Comparison of ENCODE assay signal across 10 cellular contexts in the genomic region with DNA sequence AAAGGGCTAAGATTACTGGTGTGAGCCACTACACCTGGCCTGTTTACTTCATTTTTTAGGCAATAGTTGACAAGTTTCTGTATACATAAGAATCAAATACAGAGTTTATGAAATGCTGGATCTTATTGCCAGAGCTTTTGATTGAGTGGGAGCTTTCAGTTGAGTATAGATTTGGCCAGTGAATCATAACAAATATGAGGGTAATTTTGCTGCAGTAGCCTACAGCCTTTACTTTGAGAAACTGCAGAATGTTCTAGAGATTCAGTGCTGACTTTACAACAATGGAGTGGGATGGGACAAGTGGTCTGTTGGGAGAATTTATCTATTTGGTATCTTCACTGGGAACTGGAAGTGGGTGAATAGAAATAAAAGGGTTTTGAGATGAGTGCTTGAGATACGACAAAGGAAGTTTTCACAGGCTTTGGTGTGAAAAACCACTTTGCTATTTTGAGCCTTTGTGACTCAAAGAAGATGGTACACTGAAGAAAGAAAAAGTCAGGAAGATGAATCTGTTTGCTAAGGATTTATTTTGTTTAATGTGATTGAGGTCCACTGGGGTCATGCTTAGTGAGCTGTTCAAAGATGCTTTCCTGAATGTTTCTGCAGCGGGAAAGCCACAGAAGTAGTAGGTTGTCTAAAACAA.
DNase-seq lines count a peak whose midpoint lies in the region; ATAC-seq and TF ChIP-seq lines count a peak whose summit lies in the region.
"Had no signal": no experiment of that assay in that cellular context is flagged by ENCODE, and none has a peak within 500 bp of the region (broad histone marks: within the 10 kb centered on the region; RNA-seq: fewer than 3 reads in every experiment).

No MANE protein-coding gene starts in this region.

- peaks cover 17 to 19% of the 10 kb centered on the region in 2 donors for H3K4me1 Mint-ChIP-seq in natural killer cell

- TF ChIP-seq CTCF in natural killer cell (IDR thresholded peaks at IDR 0.05) (no peak), hepatocyte (IDR thresholded peaks at IDR 0.05; ENCODE audit: poor library complexity) (no peak)

- ATAC-seq in GM21390 (IDR thresholded peaks at IDR 0.05; ENCODE audit: unreplicated experiment) (peak; percentile 52), natural killer cell (peak in 1 of 3 donors; percentile 65), GM19452 (IDR thresholded peaks at IDR 0.05; ENCODE audit: unreplicated experiment) (no peak)
- ATAC-seq: activated T-cell treated with anti-CD3 and anti-CD28 coated beads, Interleukin-2, amount 50 U/mL, for 4 hours had no signal

- DNase-seq in EL (peak; percentile 28), RPMI7951 (ENCODE audit: low read depth) (peak; percentile 11), natural killer cell (no peak), SIG-M5 treated with dmso at 0.1 percent for 504 hours (lab: John Stamatoyannopoulos, UW; ENCODE audit: unreplicated experiment) (no peak), hepatocyte (ENCODE audit: low spot score) (no peak)
- DNase-seq in activated CD4-positive, alpha-beta T cell treated with anti-CD3 and anti-CD28 coated beads, Interleukin-2, amount 50 U/mL, for 48 hours = no peak
- DNase-seq: activated T-cell treated with anti-CD3 and anti-CD28 coated beads, Interleukin-2, amount 50 U/mL, for 4 hours had no signal

- no peak overlapping the region for H2AFZ ChIP-seq in hepatocyte

- H3K27me3 Mint-ChIP-seq in natural killer cell (ENCODE audit: low read depth in 2 of 2) = peaks cover 0 to 2% of the 10 kb centered on the region in 2 donors

- no peaks in the 10 kb centered on the region for H3K9me3 Mint-ChIP-seq in natural killer cell

- no peaks in the 10 kb centered on the region for H3K4me1 ChIP-seq in hepatocyte (ENCODE audit: insufficient read depth)
- H3K4me1 ChIP-seq: suprapubic skin had no signal

- H3K36me3 ChIP-seq in hepatocyte (replicated peaks; ENCODE audit: insufficient read depth, low read depth) = no peaks in the 10 kb centered on the region
- H3K36me3 ChIP-seq: suprapubic skin had no signal

- no peak overlapping the region for H3K27ac ChIP-seq in hepatocyte
- H3K27ac ChIP-seq: suprapubic skin had no signal

- peaks cover 9% of the 10 kb centered on the region for H3K36me3 Mint-ChIP-seq in natural killer cell

- intact Hi-C loops in natural killer cell (cut with micrococcal nuclease) = no loop called here

- peaks cover 4% of the 10 kb centered on the region for H4K20me1 ChIP-seq in hepatocyte (ENCODE audit: insufficient read depth, poor library complexity, severe bottlenecking)

- no peak overlapping the region for H3K4me2 ChIP-seq in hepatocyte

- H3K27me3 ChIP-seq in hepatocyte = no peaks in the 10 kb centered on the region
- H3K27me3 ChIP-seq: suprapubic skin had no signal

- H3K4me3 ChIP-seq in hepatocyte = no peak overlapping the region
- H3K4me3 ChIP-seq: suprapubic skin had no signal

- no peaks in the 10 kb centered on the region for H3K9me2 ChIP-seq in hepatocyte (replicated peaks; ENCODE audit: insufficient read depth)

- H3K4me3 Mint-ChIP-seq in natural killer cell = peak overlapping the region; percentile 41
- H3K4me3 Mint-ChIP-seq: activated T-cell treated with anti-CD3 and anti-CD28 coated beads, Interleukin-2, amount 50 U/mL, for 4 hours had no signal

- peak overlapping the region in 1 of 2 donors; percentile 49 for H3K27ac Mint-ChIP-seq in natural killer cell

- 94% methylated on average over 2 of the region's 2 CpGs for WGBS in hepatocyte (ENCODE audit: low lambda C conversion rate, missing lambda C conversion rate)

- no peaks in the 10 kb centered on the region for H3K9me3 ChIP-seq in hepatocyte (ENCODE audit: low read depth)
- H3K9me3 ChIP-seq: suprapubic skin had no signal

- H3K79me2 ChIP-seq in hepatocyte = peaks cover 8% of the 10 kb centered on the region

Comparison
In these comparisons a context has a peak if more than half of its experiments do, and no peak if none do; other contexts are left out.
1. DNase-seq: peak in EL (single experiment) and RPMI7951 (single experiment); none in natural killer cell (single experiment), SIG-M5 treated with dmso at 0.1 percent for 504 hours (single experiment), hepatocyte (single experiment) and activated CD4-positive, alpha-beta T cell treated with anti-CD3 and anti-CD28 coated beads, Interleukin-2, amount 50 U/mL, for 48 hours (0 of 2).